ENCODE assay signal across 32 cellular contexts in the genomic region with DNA sequence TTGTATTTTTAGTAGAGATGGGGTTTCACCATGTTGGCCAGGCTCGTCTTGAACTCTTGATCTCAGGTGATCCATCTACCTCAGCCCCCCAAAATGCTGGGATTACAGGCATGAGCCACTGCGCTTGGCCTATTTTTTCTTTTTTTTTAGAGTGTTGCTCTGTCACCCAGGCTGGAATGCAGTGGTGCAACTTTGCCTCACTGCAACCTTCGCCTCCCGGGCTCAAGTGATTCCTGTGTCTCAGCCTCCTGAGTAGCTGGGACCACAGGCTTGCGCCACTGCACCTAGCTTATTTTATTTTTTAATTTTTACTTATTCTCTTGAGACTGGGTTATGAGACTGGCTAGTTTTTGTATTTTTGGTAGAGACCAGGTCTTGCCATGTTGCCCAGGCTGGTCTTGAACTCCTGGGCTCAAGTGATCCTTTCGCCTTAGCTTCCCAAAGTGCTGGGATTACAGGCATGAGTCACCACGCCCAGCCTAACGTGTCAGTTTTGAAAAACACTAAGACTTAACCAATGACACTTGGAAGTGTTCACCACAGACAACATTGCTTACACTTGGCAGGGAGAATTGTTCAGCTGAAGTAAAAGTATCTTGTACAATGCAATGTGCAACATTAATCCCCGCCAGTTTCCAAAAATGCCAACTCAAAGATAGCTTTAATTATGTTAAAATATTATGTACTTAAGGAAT. TPM values are rescaled to one million over a fixed set of nuclear protein-coding genes. Genes with fewer than 3 reads are reported as not detected.
A peak's percentile ranks its signal among the peaks of the same experiment; 100 is the strongest.
DNase-seq lines count a peak whose midpoint lies in the region; ATAC-seq, FAIRE-seq and TF ChIP-seq lines count a peak whose summit lies in the region.
"Had no signal": no experiment of that assay in that cellular context is flagged by ENCODE, and none has a peak within 500 bp of the region (broad histone marks: within the 10 kb centered on the region; RNA-seq: fewer than 3 reads in every experiment).

No MANE protein-coding gene starts in this region.

- no peaks in the 10 kb centered on the region for H3K9me3 ChIP-seq in right cardiac atrium (ENCODE audit: control insufficient read depth, low read length)
- H3K9me3 ChIP-seq: BLaER1, Caco-2, HAP-1, testis had no signal

- H3K4me1 ChIP-seq in right cardiac atrium (ENCODE audit: control insufficient read depth, insufficient read depth, low read length) = no peaks in the 10 kb centered on the region
- H3K4me1 ChIP-seq: BLaER1, Caco-2, HAP-1, parathyroid adenoma, testis had no signal

- peak; percentile 27 for DNase-seq in A172 (ENCODE audit: low spot score)
- DNase-seq in H54 (ENCODE audit: insufficient read length, low spot score) = no peak
- DNase-seq in epithelial cell of esophagus (ENCODE audit: low read depth) = peak; percentile 38
- no peak for DNase-seq in mesothelial cell of epicardium (ENCODE audit: low spot score in 2 of 2, unreplicated experiment in 2 of 2)
- DNase-seq in activated CD4-positive, alpha-beta T cell treated with anti-CD3 and anti-CD28 coated beads, Interleukin-2, amount 50 U/mL, for 48 hours = no peak
- DNase-seq in right cardiac atrium = no peak
- DNase-seq: 8988T; activated CD8-positive, alpha-beta memory T cell treated with anti-CD3 and anti-CD28 coated beads, Interleukin-2, amount 50 U/mL, for 4 hours; DMS79 treated with DMSO at 0.1 percent for 48 hours; effector CD4-positive, alpha-beta T cell; head of caudate nucleus; midbrain; NCI-H1092; NCI-H1930; NCI-H345; NCI-H82; OCI-M1; stimulated activated CD4-positive, alpha-beta T cell treated with anti-CD3 and anti-CD28 coated beads, Interleukin-1b, Interleukin-23, amount 100 ng/mL, for 48 hours; testis had no signal

- no peaks in the 10 kb centered on the region for H3K27me3 ChIP-seq in right cardiac atrium (ENCODE audit: control insufficient read depth, insufficient read depth)
- H3K27me3 ChIP-seq: BLaER1, testis had no signal

- H3K27ac ChIP-seq in right cardiac atrium (ENCODE audit: low read length) = no peak overlapping the region
- H3K27ac ChIP-seq: BLaER1, parathyroid adenoma, testis had no signal

- peak overlapping the region; percentile 66 for H3K27ac Mint-ChIP-seq in mesothelial cell of epicardium
- H3K27ac Mint-ChIP-seq: activated naive CD4-positive, alpha-beta T cell treated with anti-CD3 and anti-CD28 coated beads, Interleukin-2, amount 50 U/mL, for 72 hours; activated T-helper 17 cell treated with anti-CD3 and anti-CD28 coated beads, Interleukin-2, amount 50 U/mL, for 72 hours; nephron; stimulated activated effector memory CD8-positive, alpha-beta T cell treated with anti-CD3 and anti-CD28 coated beads, Interleukin-12 subunit alpha, Interleukin-12 subunit beta, amount 100 ng/mL, for 72 hours had no signal

- FAIRE-seq in H54 (lab: Jason Lieb, UNC) = peak; percentile 36

- 94% methylated on average over 9 of the region's 9 CpGs for WGBS in right cardiac atrium

- H3K9me3 Mint-ChIP-seq in mesothelial cell of epicardium = no peaks in the 10 kb centered on the region
- H3K9me3 Mint-ChIP-seq: activated naive CD4-positive, alpha-beta T cell treated with anti-CD3 and anti-CD28 coated beads, Interleukin-2, amount 50 U/mL, for 72 hours; activated T-helper 17 cell treated with anti-CD3 and anti-CD28 coated beads, Interleukin-2, amount 50 U/mL, for 72 hours; nephron; stimulated activated effector memory CD8-positive, alpha-beta T cell treated with anti-CD3 and anti-CD28 coated beads, Interleukin-12 subunit alpha, Interleukin-12 subunit beta, amount 100 ng/mL, for 72 hours had no signal

- H3K4me3 ChIP-seq in epithelial cell of esophagus (ENCODE audit: low read length) (no peak overlapping the region), right cardiac atrium (ENCODE audit: low read length) (no peak overlapping the region)
- H3K4me3 ChIP-seq: BLaER1, HAP-1, testis had no signal

- no peak for TF ChIP-seq POLR2A in H54 (IDR thresholded peaks at IDR 0.05; ENCODE audit: low read depth, low read length)

- H3K27me3 Mint-ChIP-seq in mesothelial cell of epicardium (ENCODE audit: low read depth) = no peaks in the 10 kb centered on the region
- H3K27me3 Mint-ChIP-seq: activated T-helper 17 cell treated with anti-CD3 and anti-CD28 coated beads, Interleukin-2, amount 50 U/mL, for 72 hours had no signal

- no peaks in the 10 kb centered on the region for H3K4me1 Mint-ChIP-seq in mesothelial cell of epicardium
- H3K4me1 Mint-ChIP-seq: activated T-helper 17 cell treated with anti-CD3 and anti-CD28 coated beads, Interleukin-2, amount 50 U/mL, for 72 hours; nephron; stimulated activated effector memory CD8-positive, alpha-beta T cell treated with anti-CD3 and anti-CD28 coated beads, Interleukin-12 subunit alpha, Interleukin-12 subunit beta, amount 100 ng/mL, for 72 hours had no signal

- no peak overlapping the region for H3K4me3 Mint-ChIP-seq in mesothelial cell of epicardium
- H3K4me3 Mint-ChIP-seq: activated T-helper 17 cell treated with anti-CD3 and anti-CD28 coated beads, Interleukin-2, amount 50 U/mL, for 72 hours; nephron; stimulated activated effector memory CD8-positive, alpha-beta T cell treated with anti-CD3 and anti-CD28 coated beads, Interleukin-12 subunit alpha, Interleukin-12 subunit beta, amount 100 ng/mL, for 72 hours had no signal

- intact Hi-C loops in right cardiac atrium (cut with DNase I) = no loop called here

- H3K36me3 Mint-ChIP-seq in mesothelial cell of epicardium = peaks cover 18% of the 10 kb centered on the region

- ATAC-seq in GM21528 (IDR thresholded peaks at IDR 0.05; ENCODE audit: low FRiP score, unreplicated experiment) (no peak), GM21737 (IDR thresholded peaks at IDR 0.05; ENCODE audit: unreplicated experiment) (no peak), right cardiac atrium (no peak)
- ATAC-seq: activated naive CD4-positive, alpha-beta T cell treated with anti-CD3 and anti-CD28 coated beads, Interleukin-2, amount 50 U/mL, for 72 hours; activated T-helper 17 cell treated with anti-CD3 and anti-CD28 coated beads, Interleukin-2, amount 50 U/mL, for 72 hours; esophagus mucosa; left lobe of liver; Right ventricle myocardium inferior; stimulated activated effector memory CD8-positive, alpha-beta T cell treated with anti-CD3 and anti-CD28 coated beads, Interleukin-12 subunit alpha, Interleukin-12 subunit beta, amount 100 ng/mL, for 72 hours had no signal

- no peak for TF ChIP-seq CTCF in epithelial cell of esophagus (IDR thresholded peaks at IDR 0.05; ENCODE audit: insufficient read depth, low read depth, low read length, missing control alignments)
- no peak for TF ChIP-seq CTCF in mesothelial cell of epicardium (IDR thresholded peaks at IDR 0.05; ENCODE audit: unreplicated experiment)

RNA-seq across cellular contexts. Expression of a gene that starts 26.9 kb away (rescaled TPM):
- 8.9 and 13.2 TPM in 2 replicates for total RNA-seq in A172 (2014; rRNA removed; shearing (Covaris generic))
- total RNA-seq in mesothelial cell of epicardium (9.7 to 11.3 TPM (median 10.6 TPM) in 3 replicates), right cardiac atrium (1 to 10 TPM in 2 of 4 donors, under 1 TPM in 2; 0.65 to 1.3 (median 0.84) TPM)
- 0.29 TPM for polyA plus RNA-seq in right cardiac atrium

RNA-seq across cellular contexts. Expression of a gene that starts 34.2 kb away (rescaled TPM):
- 23.0 and 23.6 TPM in 2 replicates for total RNA-seq in A172 (2014; rRNA removed; shearing (Covaris generic))
- total RNA-seq in mesothelial cell of epicardium (6.7 to 8.0 TPM (median 7.6 TPM) in 3 replicates), right cardiac atrium (1 to 10 TPM; 4.8 to 6.7 (median 6.0) TPM)
- polyA plus RNA-seq in right cardiac atrium = 3.7 TPM

RNA-seq across cellular contexts. Expression of a gene that starts 47.3 kb away (rescaled TPM):
- total RNA-seq in A172 (2014; rRNA removed; shearing (Covaris generic)) = 19.4 and 48.2 TPM in 2 replicates
- total RNA-seq in mesothelial cell of epicardium (16.3 to 18.2 TPM (median 16.4 TPM) in 3 replicates), right cardiac atrium (10 to 100 TPM; 11.7 to 14.0 (median 12.0) TPM)
- 14.6 TPM for polyA plus RNA-seq in right cardiac atrium

Comparison
In these comparisons a context has a peak if more than half of its experiments do, and no peak if none do; other contexts are left out.
1. DNase-seq: peak in A172 (single experiment) and epithelial cell of esophagus (single experiment); none in H54 (single experiment), mesothelial cell of epicardium (0 of 2), activated CD4-positive, alpha-beta T cell treated with anti-CD3 and anti-CD28 coated beads, Interleukin-2, amount 50 U/mL, for 48 hours (0 of 2) and right cardiac atrium (0 of 3).